Comparison of ENCODE assay signal across 16 cellular contexts in the genomic region with DNA sequence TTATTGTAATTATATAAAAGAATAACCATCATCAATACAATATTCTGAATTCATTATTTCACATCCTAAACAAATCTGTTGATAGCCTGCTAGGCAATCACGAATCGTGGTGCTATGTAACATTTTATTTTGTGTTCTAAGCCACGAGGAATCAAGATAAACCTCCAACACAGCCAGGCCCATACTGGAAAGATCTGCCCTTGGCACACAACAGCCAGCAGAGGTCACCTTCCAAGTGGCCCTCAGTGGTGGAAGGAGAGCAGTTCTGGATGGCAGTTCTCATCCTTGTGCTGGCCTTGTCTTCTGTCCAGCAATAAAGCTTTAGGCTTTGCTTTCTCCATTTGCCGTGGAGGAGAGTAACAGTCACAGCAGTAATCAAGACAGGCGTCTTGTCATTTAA. TPM values are rescaled to one million over a fixed set of nuclear protein-coding genes. Genes with fewer than 3 reads are reported as not detected.
DNase-seq lines count a peak whose midpoint lies in the region; ATAC-seq and TF ChIP-seq lines count a peak whose summit lies in the region.
"Had no signal": no experiment of that assay in that cellular context is flagged by ENCODE, and none has a peak within 500 bp of the region (broad histone marks: within the 10 kb centered on the region; RNA-seq: fewer than 3 reads in every experiment).

No MANE protein-coding gene starts in this region.

- H3K27ac ChIP-seq in DND-41 (ENCODE audit: low read length) (no peak overlapping the region), colonic mucosa (no peak overlapping the region), osteoblast (ENCODE audit: low read depth, low read length) (no peak overlapping the region)

- H3K4me2 ChIP-seq in DND-41 (ENCODE audit: insufficient read depth, low read length), result no peak overlapping the region
- H3K4me2 ChIP-seq in osteoblast (ENCODE audit: insufficient read depth, low read length), result no peak overlapping the region

- intact Hi-C loops in colonic mucosa (cut with DNase I), result loop anchor here (5.0 kb wide), 1 partner anchor 35 kb away; no protein-coding TSS in a partner anchor

- H3K36me3 Mint-ChIP-seq in activated naive CD8-positive, alpha-beta T cell, result peaks cover 30% of the 10 kb centered on the region
- H3K36me3 Mint-ChIP-seq in activated naive CD8-positive, alpha-beta T cell treated with anti-CD3 and anti-CD28 coated beads for 36 hours, result peaks cover 82% of the 10 kb centered on the region

- peak; percentile 7 for TF ChIP-seq CTCF in DND-41 (IDR thresholded peaks at IDR 0.05; ENCODE audit: borderline replicate concordance, extremely low read depth, low read length, poor library complexity, severe bottlenecking)
- no peak for TF ChIP-seq CTCF in colonic mucosa (IDR thresholded peaks at IDR 0.05)
- TF ChIP-seq CTCF in osteoblast (IDR thresholded peaks at IDR 0.05; ENCODE audit: extremely low read depth, low read depth, low read length), result no peak

- H2AFZ ChIP-seq in DND-41 (ENCODE audit: low read depth, low read length) (no peak overlapping the region), osteoblast (ENCODE audit: low read length) (no peak overlapping the region)

- no peaks in the 10 kb centered on the region for H3K79me2 ChIP-seq in DND-41 (ENCODE audit: insufficient read depth, low read length)
- H3K79me2 ChIP-seq in osteoblast (ENCODE audit: insufficient read depth, low read length), result no peaks in the 10 kb centered on the region

- no peaks in the 10 kb centered on the region for H3K27me3 Mint-ChIP-seq in activated naive CD8-positive, alpha-beta T cell
- H3K27me3 Mint-ChIP-seq in activated naive CD8-positive, alpha-beta T cell treated with anti-CD3 and anti-CD28 coated beads for 36 hours, result no peaks in the 10 kb centered on the region
- H3K27me3 Mint-ChIP-seq: B cell had no signal

- H3K9me3 ChIP-seq in DND-41 (ENCODE audit: insufficient read depth, low read length, severe bottlenecking) (no peaks in the 10 kb centered on the region), colonic mucosa (no peaks in the 10 kb centered on the region), osteoblast (ENCODE audit: low read depth, low read length) (no peaks in the 10 kb centered on the region)
- H3K9me3 ChIP-seq: MG63 had no signal

- H3K9me3 Mint-ChIP-seq in activated naive CD8-positive, alpha-beta T cell (ENCODE audit: low read depth), result no peaks in the 10 kb centered on the region
- H3K9me3 Mint-ChIP-seq in activated naive CD8-positive, alpha-beta T cell treated with anti-CD3 and anti-CD28 coated beads for 36 hours, result peaks cover 5% of the 10 kb centered on the region

- H3K4me3 ChIP-seq in DND-41 (ENCODE audit: low read depth in 1 of 2, low read length in 2 of 2) (no peak overlapping the region), colonic mucosa (no peak overlapping the region), osteoblast (ENCODE audit: insufficient read depth, low read length) (no peak overlapping the region)
- H3K4me3 ChIP-seq: MG63 had no signal

- H3K4me1 ChIP-seq in DND-41 (ENCODE audit: insufficient read depth, low read length) (no peaks in the 10 kb centered on the region), colonic mucosa (no peaks in the 10 kb centered on the region), osteoblast (ENCODE audit: insufficient read depth, low read length) (no peaks in the 10 kb centered on the region)

- DNase-seq in activated naive CD8-positive, alpha-beta T cell treated with anti-CD3 and anti-CD28 coated beads for 36 hours, result no peak
- DNase-seq in DND-41 (no peak), colonic mucosa (peak; percentile 18), osteoblast (ENCODE audit: insufficient read length, low spot score, missing footprints) (peak; percentile 25), activated T-cell treated with anti-CD3 and anti-CD28 coated beads for 4 hours (no peak), NCI-H345 (lab: John Stamatoyannopoulos, UW) (no peak), HuH-7 (ENCODE audit: low spot score) (no peak)
- DNase-seq: KG1, MG63, NCI-H1105 treated with DMSO at 0.1 percent for 48 hours, NCI-H187, NCI-H774, Right ventricle myocardium superior had no signal

- H3K27ac Mint-ChIP-seq in activated naive CD8-positive, alpha-beta T cell, result peak overlapping the region; percentile 54
- H3K27ac Mint-ChIP-seq in activated naive CD8-positive, alpha-beta T cell treated with anti-CD3 and anti-CD28 coated beads for 36 hours, result no peak overlapping the region

- no peak for ATAC-seq in DND-41 (ENCODE audit: insufficient read depth, low read depth)
- ATAC-seq: Panc1 had no signal

- H4K20me1 ChIP-seq in DND-41 (ENCODE audit: insufficient read depth, low read length) (0 out of 2 replicates have a peak, but pooled peaks cover 1% of the 10 kb centered on the region), osteoblast (ENCODE audit: insufficient read depth, low read length) (no peaks in the 10 kb centered on the region)

- H3K27me3 ChIP-seq in DND-41 (ENCODE audit: insufficient read depth, low read length, poor library complexity) (peaks cover 3% of the 10 kb centered on the region), colonic mucosa (no peaks in the 10 kb centered on the region), osteoblast (ENCODE audit: insufficient read depth, low read length) (no peaks in the 10 kb centered on the region)
- H3K27me3 ChIP-seq: MG63 had no signal

- peaks cover 82% of the 10 kb centered on the region for H3K4me1 Mint-ChIP-seq in activated naive CD8-positive, alpha-beta T cell (ENCODE audit: low read depth)
- H3K4me1 Mint-ChIP-seq in activated naive CD8-positive, alpha-beta T cell treated with anti-CD3 and anti-CD28 coated beads for 36 hours, result peaks cover 76% of the 10 kb centered on the region

- H3K9ac ChIP-seq in DND-41 (ENCODE audit: low read depth, low read length) (no peak overlapping the region), colonic mucosa (ENCODE audit: low read depth in 2 of 2, low read length in 2 of 2) (no peak overlapping the region)

- no peak overlapping the region for H3K4me3 Mint-ChIP-seq in activated naive CD8-positive, alpha-beta T cell
- H3K4me3 Mint-ChIP-seq in activated naive CD8-positive, alpha-beta T cell treated with anti-CD3 and anti-CD28 coated beads for 36 hours, result no peak overlapping the region

- no peaks in the 10 kb centered on the region for H3K36me3 ChIP-seq in DND-41 (ENCODE audit: insufficient read depth, low read length)
- no peaks in the 10 kb centered on the region for H3K36me3 ChIP-seq in colonic mucosa
- no peaks in the 10 kb centered on the region for H3K36me3 ChIP-seq in osteoblast (ENCODE audit: insufficient read depth, low read length)
- H3K36me3 ChIP-seq: MG63 had no signal

RNA-seq across cellular contexts. Expression of a gene that starts 13.2 kb away (rescaled TPM):
- total RNA-seq in activated naive CD8-positive, alpha-beta T cell treated with anti-CD3 and anti-CD28 coated beads for 36 hours, result 1 to 10 TPM; 6.5 to 6.9 TPM
- total RNA-seq in colonic mucosa (under 1 TPM; 0.20 to 0.27 TPM), osteoblast (not detected in 2 replicates)

Comparison
In these comparisons a context has a peak if more than half of its experiments do, and no peak if none do; other contexts are left out.
1. DNase-seq: peak in colonic mucosa (single experiment) and osteoblast (single experiment); none in activated naive CD8-positive, alpha-beta T cell treated with anti-CD3 and anti-CD28 coated beads for 36 hours (single experiment), DND-41 (single experiment), activated T-cell treated with anti-CD3 and anti-CD28 coated beads for 4 hours (single experiment), NCI-H345 (single experiment) and HuH-7 (single experiment).